8 cellular contexts compared by ENCODE assay signal in genomic region chr5:35815089-35815936, GRCh38. TPM values are rescaled to one million over a fixed set of nuclear protein-coding genes. Genes with fewer than 3 reads are reported as not detected.
A peak's percentile ranks its signal among the peaks of the same experiment; 100 is the strongest.
DNase-seq lines count a peak whose midpoint lies in the region; ATAC-seq and TF ChIP-seq lines count a peak whose summit lies in the region.

No MANE protein-coding gene starts in this region.

- no peaks in the 10 kb centered on the region for H3K9me3 Mint-ChIP-seq in nephron

- no peaks in the 10 kb centered on the region for H3K4me1 ChIP-seq in adrenal gland (replicated peaks in 1 of 2)

- H3K36me3 Mint-ChIP-seq in nephron (ENCODE audit: low read depth): no peaks in the 10 kb centered on the region

- no peaks in the 10 kb centered on the region for H3K9me3 ChIP-seq in adrenal gland (replicated peaks in 1 of 3)

- no peak overlapping the region for H3K4me3 ChIP-seq in adrenal gland

- H3K4me1 Mint-ChIP-seq in nephron: no peaks in the 10 kb centered on the region

- DNase-seq in AG20443 (ENCODE audit: low spot score) (peak; percentile 48), adrenal gland (peak in 2 of 7 donors; percentile 4 to 13), NK-92 (lab: John Stamatoyannopoulos, UW; ENCODE audit: unreplicated experiment) (no peak), DMS79 treated with DMSO at 0.1 percent for 48 hours (lab: John Stamatoyannopoulos, UW) (no peak)

- 78 to 87% (median 82%) methylated on average over 10 of the region's 10 CpGs for WGBS in adrenal gland, 4 donors

- H3K4me3 Mint-ChIP-seq in nephron: no peak overlapping the region

- TF ChIP-seq CTCF in GM12874 (IDR thresholded peaks at IDR 0.05; ENCODE audit: insufficient read depth, low read depth, low read length): peak; percentile 69
- peak; percentile 68 for TF ChIP-seq CTCF in LNCAP (IDR thresholded peaks at IDR 0.05)
- TF ChIP-seq CTCF in adrenal gland (IDR thresholded peaks at IDR 0.05): peak in 4 of 6 experiments; percentile 15 to 62 (median 31)
- TF ChIP-seq CTCF in nephron (IDR thresholded peaks at IDR 0.05; ENCODE audit: unreplicated experiment in 3 of 3): peak in 2 of 3 experiments; percentile 16 to 17

- no peak overlapping the region for H3K27ac ChIP-seq in adrenal gland

- H3K27me3 ChIP-seq in adrenal gland: no peaks in the 10 kb centered on the region

- no peak for ATAC-seq in HG02852 (IDR thresholded peaks at IDR 0.05; ENCODE audit: unreplicated experiment)

- TF ChIP-seq POLR2A in adrenal gland (IDR thresholded peaks at IDR 0.05): no peak

- no peaks in the 10 kb centered on the region for H3K36me3 ChIP-seq in adrenal gland (replicated peaks in 1 of 2)

- no peaks in the 10 kb centered on the region for H3K27me3 Mint-ChIP-seq in nephron (ENCODE audit: low read depth)

- no peak overlapping the region for H3K27ac Mint-ChIP-seq in nephron

- intact Hi-C loops in adrenal gland (cut with DNase I): no loop called here

RNA-seq across cellular contexts. Expression of gene IL7R, which starts 41.4 kb away (rescaled TPM):
- total RNA-seq in adrenal gland: 10 to 100 TPM in 4 of 8 donors, 1 to 10 TPM in 4; 4.7 to 14.7 (median 9.2) TPM
- polyA plus RNA-seq in adrenal gland: 10 to 100 TPM in 1 of 3 donors, 1 to 10 TPM in 2; 1.2 to 14.2 (median 1.8) TPM

Comparison
In these comparisons a context has a peak if more than half of its experiments do, and no peak if none do; other contexts are left out.
1. CTCF ChIP-seq: peak in every context shown above with its lines; median percentile 69 in GM12874; 68 in LNCAP; 31 in adrenal gland; 16 in nephron.